Comparison of ENCODE assay signal across 15 cellular contexts in genomic region chr2:240985881-240986786, GRCh38. TPM values are rescaled to one million over a fixed set of nuclear protein-coding genes. Genes with fewer than 3 reads are reported as not detected.
A peak's percentile ranks its signal among the peaks of the same experiment; 100 is the strongest.
DNase-seq lines count a peak whose midpoint lies in the region; ATAC-seq, FAIRE-seq and TF ChIP-seq lines count a peak whose summit lies in the region.
"Had no signal": no experiment of that assay in that cellular context is flagged by ENCODE, and none has a peak within 500 bp of the region (broad histone marks: within the 10 kb centered on the region; RNA-seq: fewer than 3 reads in every experiment).

No MANE protein-coding gene starts in this region.

- intact Hi-C loops in left ventricle myocardium inferior (cut with micrococcal nuclease) (no loop called here), aorta (cut with DNase I) (no loop called here)

- H3K27ac ChIP-seq in left ventricle myocardium inferior (replicated peaks) (peak overlapping the region; percentile 16), neuronal stem cell (replicated peaks; ENCODE audit: low read length) (no peak overlapping the region), aorta (ENCODE audit: low read depth in 1 of 2, low read length in 2 of 2) (no peak overlapping the region)
- H3K27ac ChIP-seq: WERI-Rb-1 had no signal

- no peak for TF ChIP-seq CTCF in left ventricle myocardium inferior (IDR thresholded peaks at IDR 0.05; ENCODE audit: borderline replicate concordance)

- whole genome bisulfite sequencing in neuronal stem cell (ENCODE audit: extremely low coverage in 2 of 2, insufficient read length in 2 of 2, insufficient replicate concordance in 1 of 2), 2 donors: no CpG with 5 or more reads among the region's 20 CpGs
- WGBS in aorta, 2 donors: 86 to 90% methylated on average over 20 of the region's 20 CpGs

- H2BK5ac ChIP-seq in neuronal stem cell (ENCODE audit: low read length): no peak overlapping the region

- H3K36me3 ChIP-seq in left ventricle myocardium inferior: no peaks in the 10 kb centered on the region
- H3K36me3 ChIP-seq in neuronal stem cell (replicated peaks in 1 of 2; ENCODE audit: control insufficient read depth in 2 of 2, insufficient read depth in 2 of 2, low read length in 2 of 2): no peaks in the 10 kb centered on the region
- H3K36me3 ChIP-seq in aorta (ENCODE audit: control insufficient read depth in 1 of 2, insufficient read depth in 2 of 2, low read length in 1 of 2): no peaks in the 10 kb centered on the region
- H3K36me3 ChIP-seq: WERI-Rb-1 had no signal

- peak overlapping the region; percentile 71 for H3K18ac ChIP-seq in neuronal stem cell (ENCODE audit: low read length)

- no peak overlapping the region for H4K8ac ChIP-seq in neuronal stem cell (ENCODE audit: low read depth, low read length)

- DNase-seq in stimulated activated CD4-positive, alpha-beta T cell treated with anti-CD3 and anti-CD28 coated beads, Interleukin-1b, Interleukin-23, amount 100 ng/mL, for 48 hours: peak; percentile 0
- no peak for DNase-seq in stimulated activated CD4-positive, alpha-beta T cell treated with anti-CD3 and anti-CD28 coated beads, Interleukin-4, amount 100 ng/mL, for 4 hours
- peak; percentile 12 for DNase-seq in left ventricle myocardium inferior
- DNase-seq in neuronal stem cell (ENCODE audit: low spot score): no peak
- DNase-seq in aorta: peak; percentile 44 to 69
- no peak for DNase-seq in frontal cortex (ENCODE audit: low spot score in 2 of 2)
- no peak for DNase-seq in GM12891 (ENCODE audit: insufficient read length, low spot score)
- DNase-seq: NCI-H146; NCI-H226; stimulated activated naive CD8-positive, alpha-beta T cell treated with anti-CD3 and anti-CD28 coated beads, Interleukin-15, amount 100 ng/mL, for 72 hours; WERI-Rb-1 had no signal

- peak overlapping the region; percentile 89 for H3K14ac ChIP-seq in neuronal stem cell (ENCODE audit: low read length)

- no peak overlapping the region for H2AFZ ChIP-seq in neuronal stem cell (ENCODE audit: low read length)

- H4K91ac ChIP-seq in neuronal stem cell (ENCODE audit: low read depth, low read length, poor library complexity): no peak overlapping the region

- ATAC-seq in aorta (ENCODE audit: low FRiP score) (no peak), GM18520 (IDR thresholded peaks at IDR 0.05; ENCODE audit: unreplicated experiment) (no peak)
- ATAC-seq: HCT116; naive thymus-derived CD4-positive, alpha-beta T cell; stimulated activated naive CD8-positive, alpha-beta T cell treated with anti-CD3 and anti-CD28 coated beads, Interleukin-15, amount 100 ng/mL, for 72 hours had no signal

- no peak overlapping the region for H3K4ac ChIP-seq in neuronal stem cell (ENCODE audit: low read length)

- no peak for TF ChIP-seq POLR2A in GM12891 (IDR thresholded peaks at IDR 0.05; ENCODE audit: low read depth, low read length)

- H2BK15ac ChIP-seq in neuronal stem cell (ENCODE audit: low read length): peak overlapping the region; percentile 9

- H3K4me2 ChIP-seq in neuronal stem cell (ENCODE audit: insufficient read depth, low read length, poor library complexity, severe bottlenecking): no peak overlapping the region

- FAIRE-seq in frontal cortex (lab: Jason Lieb, UNC) (no peak), GM12891 (lab: Jason Lieb, UNC) (no peak)
- FAIRE-seq: endometrium had no signal

- H3K9me3 ChIP-seq in left ventricle myocardium inferior (replicated peaks) (peaks cover 7% of the 10 kb centered on the region), neuronal stem cell (replicated peaks in 1 of 2; ENCODE audit: control insufficient read depth in 2 of 2, insufficient read depth in 1 of 2, low read depth in 1 of 2, low read length in 2 of 2) (peaks cover 0 to 12% of the 10 kb centered on the region in 2 donors), aorta (ENCODE audit: control insufficient read depth, low read length) (no peaks in the 10 kb centered on the region)

- H2BK12ac ChIP-seq in neuronal stem cell (ENCODE audit: low read length): no peak overlapping the region

- no peak overlapping the region for H2AK5ac ChIP-seq in neuronal stem cell (ENCODE audit: low read depth, low read length)

- H3K27me3 ChIP-seq in left ventricle myocardium inferior (ENCODE audit: low read depth): peaks cover 32% of the 10 kb centered on the region
- H3K27me3 ChIP-seq in neuronal stem cell (ENCODE audit: control insufficient read depth in 3 of 3, insufficient read depth in 3 of 3, low read depth in 1 of 3, low read length in 3 of 3): peaks cover 0 to 74% (median 19%) of the 10 kb centered on the region in 3 experiments
- no peaks in the 10 kb centered on the region for H3K27me3 ChIP-seq in aorta (ENCODE audit: control insufficient read depth in 1 of 2, insufficient read depth in 2 of 2, low read length in 1 of 2)

- no peak overlapping the region for H3K9ac ChIP-seq in neuronal stem cell (ENCODE audit: low read depth, low read length, poor library complexity)

- H3K23ac ChIP-seq in neuronal stem cell (ENCODE audit: low read depth, low read length, poor library complexity): no peak overlapping the region

- H2BK120ac ChIP-seq in neuronal stem cell (ENCODE audit: low read depth, low read length): no peak overlapping the region

- H3K4me1 ChIP-seq in left ventricle myocardium inferior (peaks cover 31% of the 10 kb centered on the region), neuronal stem cell (ENCODE audit: control insufficient read depth in 2 of 2, insufficient read depth in 1 of 2, low read depth in 1 of 2, low read length in 2 of 2) (peaks cover 0 to 2% of the 10 kb centered on the region in 2 donors), aorta (ENCODE audit: control insufficient read depth in 1 of 2, insufficient read depth in 2 of 2, low read length in 2 of 2) (no peaks in the 10 kb centered on the region)

- H3K4me3 ChIP-seq in left ventricle myocardium inferior: no peak overlapping the region
- no peak overlapping the region for H3K4me3 ChIP-seq in neuronal stem cell (ENCODE audit: low read length in 2 of 2)
- H3K4me3 ChIP-seq in aorta (ENCODE audit: low read length in 2 of 2): no peak overlapping the region

- peaks cover 1% of the 10 kb centered on the region for H3K79me1 ChIP-seq in neuronal stem cell (ENCODE audit: low read depth, low read length)

TF ChIP-seq in GM12891, 5 proteins besides CTCF, POLR2A, EP300 and RAD21:
- TF ChIP-seq POU2F2 (IDR thresholded peaks at IDR 0.05; ENCODE audit: low read depth, low read length): no peak
- TF ChIP-seq TAF1 (IDR thresholded peaks at IDR 0.05; ENCODE audit: low read depth, low read length): no peak
- TF ChIP-seq POLR2AphosphoS5 (IDR thresholded peaks at IDR 0.05; ENCODE audit: low read depth, low read length): no peak
- no peak for TF ChIP-seq PAX5 (IDR thresholded peaks at IDR 0.05; ENCODE audit: insufficient read depth, low read length, severe bottlenecking)
- no peak for TF ChIP-seq SPI1 (IDR thresholded peaks at IDR 0.05; ENCODE audit: low read depth, low read length)

RNA-seq across cellular contexts. Expression of gene SNED1, which starts 12.3 kb away (rescaled TPM):
- total RNA-seq in left ventricle myocardium inferior (6.1 TPM), aorta (100 to 1,000 TPM; 108 to 149 TPM), frontal cortex (4.5 TPM)
- polyA plus RNA-seq in neuronal stem cell (2013, experiment 1 of 2): 0.14 TPM
- polyA plus RNA-seq in neuronal stem cell (2013, experiment 2 of 2): 0.04 TPM
- polyA plus RNA-seq in aorta: 10 to 100 TPM in 1 of 2 donors, 1 to 10 TPM in 1; 5.9 to 27.3 TPM
- polyA plus RNA-seq in GM12891 (2012; ENCODE audit: low read depth, missing spikeins): 0.42 TPM

Comparison
In these comparisons a context has a peak if more than half of its experiments do, and no peak if none do; other contexts are left out.
1. DNase-seq: peak in stimulated activated CD4-positive, alpha-beta T cell treated with anti-CD3 and anti-CD28 coated beads, Interleukin-1b, Interleukin-23, amount 100 ng/mL, for 48 hours (single experiment), left ventricle myocardium inferior (single experiment) and aorta (2 of 2); none in stimulated activated CD4-positive, alpha-beta T cell treated with anti-CD3 and anti-CD28 coated beads, Interleukin-4, amount 100 ng/mL, for 4 hours (0 of 2), neuronal stem cell (single experiment), frontal cortex (0 of 2) and GM12891 (single experiment).
2. RNA of gene SNED1, which starts 12.3 kb away (total RNA-seq): 108 to 149 TPM in aorta; 6.1 TPM in left ventricle myocardium inferior (single experiment) and 4.5 TPM in frontal cortex (single experiment); every median in the first group is over 10 times any median in the second.